ENCODE assay signal across 35 cellular contexts in the genomic region with DNA sequence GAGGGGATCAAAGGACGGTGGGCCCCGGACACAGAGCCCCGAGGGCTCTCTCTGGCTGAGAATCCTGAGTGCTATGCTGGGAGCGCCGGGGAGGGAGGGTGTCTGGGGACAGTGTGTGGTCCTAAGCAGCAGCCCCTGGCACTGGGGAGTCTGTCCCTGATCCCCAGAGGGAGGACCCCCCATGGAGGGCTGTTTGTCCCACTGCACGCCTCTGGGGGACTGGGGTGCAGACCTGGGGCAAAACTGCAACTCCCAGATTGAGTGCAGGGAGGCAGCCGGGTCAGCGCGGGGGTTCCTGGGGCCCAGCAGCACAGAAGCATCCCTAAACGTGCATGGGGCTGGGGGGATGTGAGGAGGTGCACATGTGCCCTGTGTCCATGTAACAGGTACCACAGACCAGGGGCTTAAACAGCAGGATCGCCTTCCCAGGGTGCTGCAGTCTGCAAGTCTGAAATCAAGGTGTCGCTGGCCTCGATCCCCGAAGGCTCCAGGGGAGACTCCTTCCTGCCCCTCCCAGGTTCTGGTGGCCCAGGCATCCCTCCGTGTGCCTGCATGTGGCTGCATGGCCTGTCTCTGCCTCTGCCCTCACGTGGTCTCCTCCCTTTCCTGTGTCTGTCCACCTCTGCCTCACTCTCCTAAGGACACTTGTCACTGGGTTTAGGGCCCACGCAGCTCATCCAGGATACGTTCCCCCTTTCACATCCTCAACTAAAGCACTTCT. TPM values are rescaled to one million over a fixed set of nuclear protein-coding genes. Genes with fewer than 3 reads are reported as not detected.
"Had no signal": no experiment of that assay in that cellular context is flagged by ENCODE, and none has a peak within 500 bp of the region (broad histone marks: within the 10 kb centered on the region; RNA-seq: fewer than 3 reads in every experiment).

No MANE protein-coding gene starts in this region.

- H3K4me1 ChIP-seq: gastroesophageal sphincter had no signal

- H3K36me3 ChIP-seq: brain microvascular endothelial cell, esophagus squamous epithelium, gastroesophageal sphincter, WERI-Rb-1 had no signal

- H3K27ac Mint-ChIP-seq: activated B cell treated with CpG ODN at 0.5 μM for 24 hours; activated CD4-positive, alpha-beta memory T cell treated with anti-CD3 and anti-CD28 coated beads for 36 hours; activated CD4-positive, alpha-beta T cell treated with anti-CD3 and anti-CD28 coated beads, Interleukin-2, amount 10 ng/mL, durations not matched to agents 24 days and 14 days; activated CD8-positive, alpha-beta memory T cell treated with anti-CD3 and anti-CD28 coated beads, Interleukin-2, amount 10 ng/mL, durations not matched to agents 7 days and 5 days; activated CD8-positive, alpha-beta T cell treated with anti-CD3 and anti-CD28 coated beads, Interleukin-2, amount 10 ng/mL, durations not matched to agents 7 days and 5 days; activated naive CD4-positive, alpha-beta T cell treated with anti-CD3 and anti-CD28 coated beads, Interleukin-2, amount 10 ng/mL, durations not matched to agents 7 days and 5 days; activated naive CD4-positive, alpha-beta T cell treated with anti-CD3 and anti-CD28 coated beads, Interleukin-2, amount 50 U/mL, for 72 hours; activated T-cell treated with anti-CD3 and anti-CD28 coated beads, Interleukin-2, amount 50 U/mL, for 24 hours; activated T-cell treated with anti-CD3 and anti-CD28 coated beads, Interleukin-2, amount 50 U/mL, for 72 hours; T-helper 17 cell; T-helper 2 cell treated with Interferon-gamma antibody and Interleukin-4, amounts not matched to agents 5 μg/mL and 100 μg/mL, for 36 hours had no signal

- H3K27me3 ChIP-seq: brain microvascular endothelial cell had no signal

- H3K9me3 Mint-ChIP-seq: activated CD4-positive, alpha-beta T cell treated with anti-CD3 and anti-CD28 coated beads, Interleukin-2, amount 10 ng/mL, durations not matched to agents 24 days and 14 days; activated naive CD4-positive, alpha-beta T cell treated with anti-CD3 and anti-CD28 coated beads, Interleukin-2, amount 10 ng/mL, durations not matched to agents 7 days and 5 days; activated naive CD4-positive, alpha-beta T cell treated with anti-CD3 and anti-CD28 coated beads, Interleukin-2, amount 50 U/mL, for 72 hours; activated T-cell treated with anti-CD3 and anti-CD28 coated beads, Interleukin-2, amount 50 U/mL, for 24 hours; T-helper 2 cell treated with Interferon-gamma antibody and Interleukin-4, amounts not matched to agents 5 μg/mL and 100 μg/mL, for 36 hours had no signal

- H3K4me1 Mint-ChIP-seq: activated B cell treated with CpG ODN at 0.5 μM for 24 hours; activated CD4-positive, alpha-beta T cell treated with anti-CD3 and anti-CD28 coated beads, Interleukin-2, amount 10 ng/mL, durations not matched to agents 24 days and 14 days; activated CD8-positive, alpha-beta memory T cell treated with anti-CD3 and anti-CD28 coated beads, Interleukin-2, amount 10 ng/mL, durations not matched to agents 7 days and 5 days; activated naive CD4-positive, alpha-beta T cell treated with anti-CD3 and anti-CD28 coated beads, Interleukin-2, amount 10 ng/mL, durations not matched to agents 7 days and 5 days had no signal

- H3K4me3 ChIP-seq: esophagus squamous epithelium, gastroesophageal sphincter had no signal

- H3K4me3 Mint-ChIP-seq: activated B cell treated with CpG ODN at 0.5 μM for 24 hours; activated CD4-positive, alpha-beta memory T cell treated with anti-CD3 and anti-CD28 coated beads for 36 hours; activated CD4-positive, alpha-beta T cell treated with anti-CD3 and anti-CD28 coated beads, Interleukin-2, amount 10 ng/mL, durations not matched to agents 24 days and 14 days; activated CD8-positive, alpha-beta memory T cell treated with anti-CD3 and anti-CD28 coated beads, Interleukin-2, amount 10 ng/mL, durations not matched to agents 7 days and 5 days; activated CD8-positive, alpha-beta T cell treated with anti-CD3 and anti-CD28 coated beads, Interleukin-2, amount 10 ng/mL, durations not matched to agents 7 days and 5 days; activated naive CD4-positive, alpha-beta T cell treated with anti-CD3 and anti-CD28 coated beads, Interleukin-2, amount 10 ng/mL, durations not matched to agents 7 days and 5 days; activated T-cell treated with anti-CD3 and anti-CD28 coated beads, Interleukin-2, amount 50 U/mL, for 24 hours; activated T-cell treated with anti-CD3 and anti-CD28 coated beads, Interleukin-2, amount 50 U/mL, for 72 hours; T-helper 17 cell; T-helper 2 cell treated with Interferon-gamma antibody and Interleukin-4, amounts not matched to agents 5 μg/mL and 100 μg/mL, for 36 hours had no signal

- H3K36me3 Mint-ChIP-seq: activated CD4-positive, alpha-beta memory T cell treated with anti-CD3 and anti-CD28 coated beads for 36 hours; activated CD8-positive, alpha-beta memory T cell treated with anti-CD3 and anti-CD28 coated beads, Interleukin-2, amount 10 ng/mL, durations not matched to agents 7 days and 5 days; activated naive CD4-positive, alpha-beta T cell treated with anti-CD3 and anti-CD28 coated beads, Interleukin-2, amount 10 ng/mL, durations not matched to agents 7 days and 5 days; activated naive CD4-positive, alpha-beta T cell treated with anti-CD3 and anti-CD28 coated beads, Interleukin-2, amount 50 U/mL, for 72 hours had no signal

- H3K27ac ChIP-seq: brain microvascular endothelial cell, epithelial cell of prostate, esophagus squamous epithelium, gastroesophageal sphincter, WERI-Rb-1 had no signal

- DNase-seq: activated B cell treated with CpG ODN at 0.5 μM for 24 hours; activated CD4-positive, alpha-beta memory T cell treated with anti-CD3 and anti-CD28 coated beads for 36 hours; activated CD4-positive, alpha-beta T cell treated with anti-CD3 and anti-CD28 coated beads, Interleukin-2, amount 10 ng/mL, durations not matched to agents 24 days and 14 days; activated CD8-positive, alpha-beta memory T cell treated with anti-CD3 and anti-CD28 coated beads, Interleukin-2, amount 10 ng/mL, durations not matched to agents 7 days and 5 days; activated CD8-positive, alpha-beta memory T cell treated with anti-CD3 and anti-CD28 coated beads, Interleukin-2, amount 50 U/mL, for 48 hours; activated CD8-positive, alpha-beta T cell treated with anti-CD3 and anti-CD28 coated beads, Interleukin-2, amount 10 ng/mL, durations not matched to agents 7 days and 5 days; activated gamma-delta T cell; activated naive CD4-positive, alpha-beta T cell; activated naive CD4-positive, alpha-beta T cell treated with anti-CD3 and anti-CD28 coated beads, Interleukin-2, amount 10 ng/mL, durations not matched to agents 7 days and 5 days; activated T-cell treated with anti-CD3 and anti-CD28 coated beads for 4 hours; activated T-cell treated with anti-CD3 and anti-CD28 coated beads, Interleukin-2, amount 50 U/mL, for 24 hours; activated T-cell treated with anti-CD3 and anti-CD28 coated beads, Interleukin-2, amount 50 U/mL, for 72 hours; amniotic stem cell; anterior cingulate cortex; brain microvascular endothelial cell; caudate nucleus; effector CD8-positive, alpha-beta T cell; esophagus squamous epithelium; foreskin melanocyte; T-helper 1 cell; T-helper 17 cell; T1000; WERI-Rb-1 had no signal

- ATAC-seq: activated CD4-positive, CD25-positive, alpha-beta regulatory T cell treated with anti-CD3 and anti-CD28 coated beads, Interleukin-2, amount 50 U/mL, for 24 hours; activated CD8-positive, alpha-beta memory T cell treated with anti-CD3 and anti-CD28 coated beads, Interleukin-2, amount 10 ng/mL, durations not matched to agents 7 days and 5 days; activated CD8-positive, alpha-beta T cell treated with anti-CD3 and anti-CD28 coated beads, Interleukin-2, amount 10 ng/mL, durations not matched to agents 7 days and 5 days; activated naive CD4-positive, alpha-beta T cell treated with anti-CD3 and anti-CD28 coated beads, Interleukin-2, amount 50 U/mL, for 72 hours; activated T-cell treated with anti-CD3 and anti-CD28 coated beads, Interleukin-2, amount 50 U/mL, for 72 hours; gastroesophageal sphincter; T-helper 17 cell had no signal

- H3K27me3 Mint-ChIP-seq: activated CD4-positive, alpha-beta T cell treated with anti-CD3 and anti-CD28 coated beads, Interleukin-2, amount 10 ng/mL, durations not matched to agents 24 days and 14 days; activated CD8-positive, alpha-beta memory T cell treated with anti-CD3 and anti-CD28 coated beads, Interleukin-2, amount 10 ng/mL, durations not matched to agents 7 days and 5 days; activated naive CD4-positive, alpha-beta T cell treated with anti-CD3 and anti-CD28 coated beads, Interleukin-2, amount 10 ng/mL, durations not matched to agents 7 days and 5 days had no signal

RNA-seq across cellular contexts. Expression of gene IRX4, which starts 35.9 kb away (rescaled TPM):
- total RNA-seq: activated B cell treated with CpG ODN at 0.5 μM for 24 hours; activated CD4-positive, alpha-beta memory T cell treated with anti-CD3 and anti-CD28 coated beads for 36 hours; activated CD4-positive, alpha-beta T cell treated with anti-CD3 and anti-CD28 coated beads, Interleukin-2, amount 10 ng/mL, durations not matched to agents 24 days and 14 days; activated CD8-positive, alpha-beta memory T cell treated with anti-CD3 and anti-CD28 coated beads for 36 hours; activated CD8-positive, alpha-beta memory T cell treated with anti-CD3 and anti-CD28 coated beads, Interleukin-2, amount 10 ng/mL, durations not matched to agents 7 days and 5 days; activated CD8-positive, alpha-beta T cell treated with anti-CD3 and anti-CD28 coated beads, Interleukin-2, amount 10 ng/mL, durations not matched to agents 7 days and 5 days; activated naive CD4-positive, alpha-beta T cell treated with anti-CD3 and anti-CD28 coated beads, Interleukin-2, amount 50 U/mL, for 72 hours; activated T-cell treated with anti-CD3 and anti-CD28 coated beads, Interleukin-2, amount 50 U/mL, for 72 hours; chondrocyte; dermis microvascular lymphatic vessel endothelial cell; endothelial cell of umbilical vein; fibroblast of lung; fibroblast of villous mesenchyme; glomerular endothelial cell; T-helper 17 cell had no signal
- polyA plus RNA-seq: endothelial cell of umbilical vein, fibroblast of lung had no signal
